ENCODE assay signal across 9 cellular contexts in genomic region chr2:112627060-112628040, GRCh38. TPM values are rescaled to one million over a fixed set of nuclear protein-coding genes. Genes with fewer than 3 reads are reported as not detected.
DNase-seq lines count a peak whose midpoint lies in the region; ATAC-seq and TF ChIP-seq lines count a peak whose summit lies in the region.
"Had no signal": no experiment of that assay in that cellular context is flagged by ENCODE, and none has a peak within 500 bp of the region (broad histone marks: within the 10 kb centered on the region; RNA-seq: fewer than 3 reads in every experiment).

No MANE protein-coding gene starts in this region.

- H3K4me3 ChIP-seq in HL-60 (replicated peaks; ENCODE audit: insufficient read depth, low read length) (no peak overlapping the region), esophagus muscularis mucosa (peak overlapping the region in 2 of 4 donors; percentile 40 to 51), osteoblast (ENCODE audit: insufficient read depth, low read length) (peak overlapping the region; percentile 65)

- H3K27ac ChIP-seq in HL-60 (replicated peaks) = peak overlapping the region; percentile 75
- H3K27ac ChIP-seq in esophagus muscularis mucosa (replicated peaks in 1 of 4) = peak overlapping the region; percentile 46 to 77 (median 68)
- peak overlapping the region; percentile 84 for H3K27ac ChIP-seq in osteoblast (ENCODE audit: low read depth, low read length)
- H3K27ac ChIP-seq: VCaP had no signal

- H3K79me2 ChIP-seq in osteoblast (ENCODE audit: insufficient read depth, low read length) = no peaks in the 10 kb centered on the region

- H3K36me3 ChIP-seq in esophagus muscularis mucosa = no peaks in the 10 kb centered on the region
- H3K36me3 ChIP-seq in osteoblast (ENCODE audit: insufficient read depth, low read length) = no peaks in the 10 kb centered on the region

- no peaks in the 10 kb centered on the region for H3K27me3 ChIP-seq in HL-60 (ENCODE audit: insufficient read depth, poor library complexity, severe bottlenecking)
- no peaks in the 10 kb centered on the region for H3K27me3 ChIP-seq in esophagus muscularis mucosa
- H3K27me3 ChIP-seq in osteoblast (ENCODE audit: insufficient read depth, low read length) = no peaks in the 10 kb centered on the region

- peak overlapping the region; percentile 52 for H2AFZ ChIP-seq in osteoblast (ENCODE audit: low read length)

- TF ChIP-seq CTCF in HL-60 (IDR thresholded peaks at IDR 0.05; ENCODE audit: insufficient read depth, low read length) = no peak
- TF ChIP-seq CTCF in esophagus muscularis mucosa (IDR thresholded peaks at IDR 0.05) = no peak
- no peak for TF ChIP-seq CTCF in osteoblast (IDR thresholded peaks at IDR 0.05; ENCODE audit: extremely low read depth, low read depth, low read length)

- H3K4me1 ChIP-seq in esophagus muscularis mucosa (peaks cover 18 to 36% (median 29%) of the 10 kb centered on the region in 4 donors), osteoblast (ENCODE audit: insufficient read depth, low read length) (peaks cover 80% of the 10 kb centered on the region)

- DNase-seq in HL-60 (ENCODE audit: low read depth in 1 of 2, low spot score in 1 of 2) = peak; percentile 71 to 86
- peak; percentile 83 for DNase-seq in SW480 (ENCODE audit: low spot score)
- DNase-seq in esophagus muscularis mucosa (ENCODE audit: extremely low spot score) = no peak
- DNase-seq in osteoblast (ENCODE audit: insufficient read length, low spot score, missing footprints) = no peak
- no peak for DNase-seq in NCI-H146 (lab: John Stamatoyannopoulos, UW)
- no peak for DNase-seq in erythroblast (lab: John Stamatoyannopoulos, UW)

- no peaks in the 10 kb centered on the region for H4K20me1 ChIP-seq in osteoblast (ENCODE audit: insufficient read depth, low read length)

- intact Hi-C loops in esophagus muscularis mucosa (cut with DNase I) = loop anchor here (2.0 kb wide), 2 partner anchors 63 to 99 kb away; no protein-coding TSS in a partner anchor

- 55% methylated on average over 10 of the region's 10 CpGs for WGBS in esophagus muscularis mucosa

- H3K9me3 ChIP-seq in esophagus muscularis mucosa (no peaks in the 10 kb centered on the region), osteoblast (ENCODE audit: low read depth, low read length) (no peaks in the 10 kb centered on the region)

- TF ChIP-seq EP300 in esophagus muscularis mucosa (IDR thresholded peaks at IDR 0.05) = no peak

- TF ChIP-seq POLR2A in esophagus muscularis mucosa (IDR thresholded peaks at IDR 0.05; ENCODE audit: low read depth) (no peak), erythroblast (IDR thresholded peaks at IDR 0.05; ENCODE audit: low read length) (no peak)

- ATAC-seq in HG03432 (IDR thresholded peaks at IDR 0.05; ENCODE audit: unreplicated experiment) (no peak), GM19463 (IDR thresholded peaks at IDR 0.05; ENCODE audit: unreplicated experiment) (no peak)

- H3K4me2 ChIP-seq in osteoblast (ENCODE audit: insufficient read depth, low read length) = peak overlapping the region; percentile 88

RNA-seq across cellular contexts. Expression of gene SLC20A1, which starts 18.4 kb away (rescaled TPM):
- total RNA-seq in esophagus muscularis mucosa (10 to 100 TPM; 12.0 to 34.1 (median 14.9) TPM), osteoblast (96.3 and 131 TPM in 2 replicates)

RNA-seq across cellular contexts. Expression of gene CHCHD5, which starts 42.9 kb away (rescaled TPM):
- 10 to 100 TPM; 12.0 to 21.9 (median 16.1) TPM for total RNA-seq in esophagus muscularis mucosa
- 7.7 and 10.1 TPM in 2 replicates for total RNA-seq in osteoblast

Comparison
In these comparisons a context has a peak if more than half of its experiments do, and no peak if none do; other contexts are left out.
1. DNase-seq: peak in HL-60 (2 of 2) and SW480 (single experiment); none in esophagus muscularis mucosa (single experiment), osteoblast (single experiment), NCI-H146 (single experiment) and erythroblast (0 of 2).
2. Peak in every context shown above with its lines, with median percentiles within 50 percentile points of each other: H3K27ac ChIP-seq.